Comparison of ENCODE assay signal across 7 cellular contexts in the genomic region with DNA sequence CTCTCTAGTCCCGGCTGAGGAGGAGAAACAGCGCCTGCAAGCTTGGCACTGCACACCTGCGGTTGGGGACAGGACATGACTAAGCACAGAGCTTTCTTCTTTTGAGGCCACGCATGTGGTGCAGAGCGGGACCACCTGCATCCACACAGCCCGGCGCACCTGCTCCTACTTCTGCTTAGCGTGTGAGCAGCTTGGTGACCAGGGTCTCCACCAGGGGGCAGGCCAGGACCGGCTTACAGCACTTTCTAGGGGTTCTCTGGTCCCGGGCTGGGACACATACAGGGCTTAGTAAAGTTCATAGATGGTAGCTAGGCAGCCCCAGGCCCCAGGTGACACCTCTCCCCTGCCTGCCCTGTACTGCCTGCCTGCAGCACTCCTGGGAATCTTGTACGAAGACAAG. TPM values are rescaled to one million over a fixed set of nuclear protein-coding genes. Genes with fewer than 3 reads are reported as not detected.
DNase-seq lines count a peak whose midpoint lies in the region; ATAC-seq and TF ChIP-seq lines count a peak whose summit lies in the region.
"Not testable (repeated sequence)": the region's sequence is repeated elsewhere in the genome, so short reads cannot be mapped to it uniquely, and the experiment has no call there.

No MANE protein-coding gene starts in this region.

- H3K9me3 ChIP-seq in lung (ENCODE audit: control insufficient read depth in 2 of 2, insufficient read depth in 1 of 2, low read length in 1 of 2) = not testable (repeated sequence)

- DNase-seq in NCI-H1694 (lab: John Stamatoyannopoulos, UW) = peak; percentile 25
- DNase-seq in SKM-1 treated with dmso at 0.1 percent for 144 hours (lab: John Stamatoyannopoulos, UW; ENCODE audit: unreplicated experiment) = peak; percentile 54
- peak; percentile 16 for DNase-seq in activated T-helper 1 cell treated with Interleukin-2 at 50 U/mL for 16 hours (ENCODE audit: low read depth)
- peak; percentile 34 to 58 for DNase-seq in erythroblast (lab: John Stamatoyannopoulos, UW)
- DNase-seq in lung (ENCODE audit: low spot score) = peak; percentile 76
- DNase-seq in stimulated activated CD4-positive, alpha-beta T cell treated with anti-CD3 and anti-CD28 coated beads, Interleukin-2, amount 100 ng/mL, for 24 hours = peak; percentile 75 to 86

- not testable (repeated sequence) for H3K36me3 ChIP-seq in lung (ENCODE audit: control insufficient read depth in 2 of 2, insufficient read depth in 2 of 2, low read length in 2 of 2)

- not testable (repeated sequence) for H3K27ac ChIP-seq in lung (ENCODE audit: low read depth in 1 of 2, low read length in 1 of 2)

- H3K4me3 ChIP-seq in lung = not testable (repeated sequence)

- TF ChIP-seq CTCF in GM12872 (IDR thresholded peaks at IDR 0.05; ENCODE audit: insufficient read depth, low read depth, low read length) = peak; percentile 45; the same call in 2 of the 3 replicates
- not testable (repeated sequence) for TF ChIP-seq CTCF in lung (IDR thresholded peaks at IDR 0.05; ENCODE audit: control extremely low read depth, extremely low read depth)

- ATAC-seq in lung (ENCODE audit: insufficient read depth, low FRiP score) = not testable (repeated sequence)

- not testable (repeated sequence) for H3K4me1 ChIP-seq in lung (ENCODE audit: control insufficient read depth in 2 of 2, insufficient read depth in 2 of 2, low read length in 2 of 2)

- H3K27me3 ChIP-seq in lung (ENCODE audit: control insufficient read depth, insufficient read depth) = not testable (repeated sequence)

- 2 to 5% methylated on average over 8 to 10 of the region's 11 CpGs for WGBS in lung, 2 donors

- not testable (repeated sequence) for TF ChIP-seq POLR2A in erythroblast (IDR thresholded peaks at IDR 0.05; ENCODE audit: low read length)

RNA-seq across cellular contexts. Expression of gene DEFB131A, which starts 51.2 kb away (rescaled TPM):
- not detected for total RNA-seq in lung
- not detected for polyA plus RNA-seq in lung

Comparison
In these comparisons a context has a peak if more than half of its experiments do, and no peak if none do; other contexts are left out.
1. DNase-seq: peak in every context shown above with its lines; median percentile 80 in stimulated activated CD4-positive, alpha-beta T cell treated with anti-CD3 and anti-CD28 coated beads, Interleukin-2, amount 100 ng/mL, for 24 hours; 76 in lung; 54 in SKM-1 treated with dmso at 0.1 percent for 144 hours; 46 in erythroblast; 25 in NCI-H1694; 16 in activated T-helper 1 cell treated with Interleukin-2 at 50 U/mL for 16 hours.